Comparison of ENCODE assay signal across 12 cellular contexts in the genomic region with DNA sequence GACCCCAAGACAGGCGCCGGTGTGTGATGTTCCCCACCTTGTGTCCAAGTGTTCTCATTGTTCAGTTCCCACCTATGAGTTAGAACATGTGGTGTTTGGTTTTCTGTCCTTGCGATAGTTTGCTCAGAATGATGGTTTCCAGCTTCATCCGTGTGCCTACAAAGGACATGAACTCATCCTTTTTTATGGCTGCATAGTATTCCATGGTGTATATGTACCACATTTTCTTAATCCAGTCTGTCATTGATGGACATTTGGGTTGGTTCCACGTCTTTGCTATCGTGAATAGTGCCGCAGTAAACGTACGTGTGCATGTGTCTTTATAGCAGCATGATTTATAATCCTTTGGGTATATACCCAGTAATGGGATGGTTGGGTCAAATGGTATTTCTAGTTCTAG. TPM values are rescaled to one million over a fixed set of nuclear protein-coding genes. Genes with fewer than 3 reads are reported as not detected.
"Had no signal": no experiment of that assay in that cellular context is flagged by ENCODE, and none has a peak within 500 bp of the region (broad histone marks: within the 10 kb centered on the region; RNA-seq: fewer than 3 reads in every experiment).

No MANE protein-coding gene starts in this region.

RNA-seq across cellular contexts. Expression of gene SCYGR2, which starts 58.3 kb away (rescaled TPM):
- total RNA-seq: OCI-LY7, PC-3, PC-9, Peyer's patch, Right ventricle myocardium inferior, Right ventricle myocardium superior, RPMI7951, SJCRH30, SJSA1, SK-MEL-5, T-cell had no signal
- polyA plus RNA-seq: SK-N-SH had no signal
